Comparison of ENCODE assay signal across 8 cellular contexts in genomic region chr19:16184665-16185122, GRCh38. TPM values are rescaled to one million over a fixed set of nuclear protein-coding genes. Genes with fewer than 3 reads are reported as not detected.
DNase-seq lines count a peak whose midpoint lies in the region; ATAC-seq and TF ChIP-seq lines count a peak whose summit lies in the region.

No MANE protein-coding gene starts in this region.

- H3K9me3 ChIP-seq in Caco-2 (no peaks in the 10 kb centered on the region), NT2/D1 (ENCODE audit: insufficient read depth, low read length) (no peaks in the 10 kb centered on the region)

- peaks cover 18% of the 10 kb centered on the region for H3K4me1 ChIP-seq in Caco-2
- H3K4me1 ChIP-seq in NT2/D1 (ENCODE audit: insufficient read depth, insufficient read length): no peaks in the 10 kb centered on the region

- H3K27me3 Mint-ChIP-seq in Caco-2 (ENCODE audit: insufficient read depth, unreplicated experiment) (no peaks in the 10 kb centered on the region), endothelial cell (ENCODE audit: unreplicated experiment) (peaks cover 16% of the 10 kb centered on the region), osteocyte (ENCODE audit: unreplicated experiment) (no peaks in the 10 kb centered on the region)

- H3K9me3 Mint-ChIP-seq in Caco-2 (ENCODE audit: unreplicated experiment) (no peaks in the 10 kb centered on the region), endothelial cell (ENCODE audit: unreplicated experiment) (no peaks in the 10 kb centered on the region), osteocyte (ENCODE audit: unreplicated experiment) (no peaks in the 10 kb centered on the region)

- no peaks in the 10 kb centered on the region for H3K27me3 ChIP-seq in Caco-2 (replicated peaks; ENCODE audit: control insufficient read depth, insufficient read depth, low read length)
- H3K27me3 ChIP-seq in NT2/D1 (ENCODE audit: insufficient read depth, insufficient read length): no peaks in the 10 kb centered on the region

- peak overlapping the region; percentile 45 for H3K4me3 ChIP-seq in Caco-2 (ENCODE audit: low read depth, low read length)
- peak overlapping the region; percentile 99 for H3K4me3 ChIP-seq in NT2/D1 (ENCODE audit: insufficient read length, low read depth)

- H3K36me3 ChIP-seq in Caco-2 (ENCODE audit: control insufficient read depth, insufficient read depth, low read length) (peaks cover 11% of the 10 kb centered on the region), NT2/D1 (ENCODE audit: insufficient read depth, insufficient read length, low read length) (peaks cover 27% of the 10 kb centered on the region)

- TSS peak; percentile 91 for BruUV-seq in Caco-2 (replicated peaks; lab: Mats Ljungman, UMichigan)

- intact Hi-C loops in Caco-2 (cut with micrococcal nuclease; ENCODE audit: unreplicated experiment): loop anchor here (2.0 to 10.0 kb wide), 3 partner anchors 160 to 552 kb away; no protein-coding TSS in a partner anchor

- TF ChIP-seq CTCF in Caco-2 (IDR thresholded peaks at IDR 0.05; ENCODE audit: insufficient read depth in 1 of 2, low read depth in 1 of 2, low read length in 1 of 2, severe bottlenecking in 1 of 2, unreplicated experiment in 1 of 2) (no peak), endothelial cell (IDR thresholded peaks at IDR 0.05; ENCODE audit: unreplicated experiment) (no peak), osteocyte (IDR thresholded peaks at IDR 0.05) (no peak)

- H3K4me3 Mint-ChIP-seq in Caco-2 (ENCODE audit: unreplicated experiment) (peak overlapping the region; percentile 100), endothelial cell (ENCODE audit: unreplicated experiment) (peak overlapping the region; percentile 99), osteocyte (ENCODE audit: unreplicated experiment) (peak overlapping the region; percentile 91)

- ATAC-seq in HG02981 (IDR thresholded peaks at IDR 0.05; ENCODE audit: unreplicated experiment): no peak

- peak overlapping the region; percentile 78 for H3K9ac ChIP-seq in NT2/D1 (ENCODE audit: insufficient read length, low read depth)

- H3K36me3 Mint-ChIP-seq in Caco-2 (ENCODE audit: insufficient read depth, unreplicated experiment) (peaks cover 49% of the 10 kb centered on the region), endothelial cell (ENCODE audit: low read depth, unreplicated experiment) (peaks cover 19% of the 10 kb centered on the region), osteocyte (ENCODE audit: unreplicated experiment) (peaks cover 14% of the 10 kb centered on the region)

- peaks cover 11% of the 10 kb centered on the region for H3K4me1 Mint-ChIP-seq in Caco-2 (ENCODE audit: low read depth, unreplicated experiment)
- peaks cover 8% of the 10 kb centered on the region for H3K4me1 Mint-ChIP-seq in endothelial cell (ENCODE audit: unreplicated experiment)
- peaks cover 42% of the 10 kb centered on the region for H3K4me1 Mint-ChIP-seq in osteocyte (ENCODE audit: unreplicated experiment)

- H3K27ac Mint-ChIP-seq in Caco-2 (ENCODE audit: unreplicated experiment) (peak overlapping the region; percentile 99), endothelial cell (ENCODE audit: unreplicated experiment) (peak overlapping the region; percentile 99), osteocyte (ENCODE audit: unreplicated experiment) (peak overlapping the region; percentile 99)

- CTCF ChIA-PET in Caco-2 (lab: Charles Lee): interaction anchor here (0.5 to 2.7 kb wide), 14 partner anchors 10 to 348 kb away, joined by 3 to 19 read pairs (median 4); partner anchors contain the start of genes AP1M1, RAB8A and TPM4

- DNase-seq in Caco-2 (no peak), NT2/D1 (ENCODE audit: low read depth, low spot score) (no peak), endothelial cell (ENCODE audit: low spot score) (no peak), osteocyte (ENCODE audit: extremely low spot score, unreplicated experiment) (no peak), AML-193 (lab: John Stamatoyannopoulos, UW) (no peak)
- DNase-seq in stimulated activated CD4-positive, alpha-beta T cell treated with anti-CD3 and anti-CD28 coated beads, Interleukin-2, amount 100 ng/mL, for 48 hours: no peak
- DNase-seq in central memory CD4-positive, alpha-beta T cell: no peak

- POLR2A ChIA-PET in Caco-2 (lab: Charles Lee): interaction anchor here (0.8 to 1.8 kb wide), 9 partner anchors 12 to 348 kb away, joined by 4 to 28 read pairs (median 7); partner anchors contain the start of genes AP1M1 and TPM4

RNA-seq across cellular contexts. Expression of gene FAM32A, which starts 0.5 kb away (rescaled TPM):
- total RNA-seq in Caco-2 (2022): 113 and 126 TPM in 2 replicates
- 90.1 TPM for total RNA-seq in endothelial cell (ENCODE audit: unreplicated experiment)
- total RNA-seq in osteocyte: 78.8 and 80.2 TPM in 2 replicates

RNA-seq across cellular contexts. Expression of gene CIB3, which starts 11.4 kb away (rescaled TPM):
- not detected in 2 replicates for total RNA-seq in Caco-2 (2022)
- total RNA-seq in endothelial cell (ENCODE audit: unreplicated experiment): not detected
- not detected in 2 replicates for total RNA-seq in osteocyte

RNA-seq across cellular contexts. Expression of gene AP1M1, which starts 13.0 kb away (rescaled TPM):
- total RNA-seq in Caco-2 (2022): 98.0 and 105 TPM in 2 replicates
- 76.0 TPM for total RNA-seq in endothelial cell (ENCODE audit: unreplicated experiment)
- total RNA-seq in osteocyte: 85.5 TPM in 2 replicates

RNA-seq across cellular contexts. Expression of gene HSH2D, which starts 41.2 kb away (rescaled TPM):
- total RNA-seq in Caco-2 (2022) (0.23 and 0.35 TPM in 2 replicates), endothelial cell (ENCODE audit: unreplicated experiment) (not detected), osteocyte (not detected in 2 replicates)
